8 cellular contexts compared by ENCODE assay signal in genomic region chr13:50365683-50366391, GRCh38.
DNase-seq lines count a peak whose midpoint lies in the region; ATAC-seq and TF ChIP-seq lines count a peak whose summit lies in the region.

No MANE protein-coding gene starts in this region.

- H3K27me3 Mint-ChIP-seq in activated naive CD4-positive, alpha-beta T cell treated with anti-CD3 and anti-CD28 coated beads, Interleukin-2, amount 50 U/mL, for 24 hours: peaks cover under 1% of the 10 kb centered on the region
- H3K27me3 Mint-ChIP-seq in natural killer cell treated with Interleukin-12 subunit alpha and Interleukin-12 subunit beta and Interleukin-15 and Interleukin-18, amount 100 ng/mL, for 72 hours: peaks cover 4 to 6% of the 10 kb centered on the region in 2 donors
- no peaks in the 10 kb centered on the region for H3K27me3 Mint-ChIP-seq in glutamatergic neuron (ENCODE audit: unreplicated experiment)

- no peaks in the 10 kb centered on the region for H3K36me3 Mint-ChIP-seq in activated naive CD4-positive, alpha-beta T cell treated with anti-CD3 and anti-CD28 coated beads, Interleukin-2, amount 50 U/mL, for 24 hours
- H3K36me3 Mint-ChIP-seq in natural killer cell treated with Interleukin-12 subunit alpha and Interleukin-12 subunit beta and Interleukin-15 and Interleukin-18, amount 100 ng/mL, for 72 hours: peaks cover 12% of the 10 kb centered on the region
- no peaks in the 10 kb centered on the region for H3K36me3 Mint-ChIP-seq in glutamatergic neuron (ENCODE audit: unreplicated experiment)

- peak overlapping the region; percentile 80 for H3K4me3 Mint-ChIP-seq in activated naive CD4-positive, alpha-beta T cell treated with anti-CD3 and anti-CD28 coated beads, Interleukin-2, amount 50 U/mL, for 24 hours
- H3K4me3 Mint-ChIP-seq in natural killer cell treated with Interleukin-12 subunit alpha and Interleukin-12 subunit beta and Interleukin-15 and Interleukin-18, amount 100 ng/mL, for 72 hours: peak overlapping the region; percentile 87
- no peak overlapping the region for H3K4me3 Mint-ChIP-seq in glutamatergic neuron (ENCODE audit: unreplicated experiment)

- H3K27ac Mint-ChIP-seq in activated naive CD4-positive, alpha-beta T cell treated with anti-CD3 and anti-CD28 coated beads, Interleukin-2, amount 50 U/mL, for 24 hours: peak overlapping the region; percentile 93
- H3K27ac Mint-ChIP-seq in natural killer cell treated with Interleukin-12 subunit alpha and Interleukin-12 subunit beta and Interleukin-15 and Interleukin-18, amount 100 ng/mL, for 72 hours: peak overlapping the region; percentile 90 to 95
- H3K27ac Mint-ChIP-seq in glutamatergic neuron (ENCODE audit: unreplicated experiment): no peak overlapping the region

- DNase-seq in NCI-H774 (lab: John Stamatoyannopoulos, UW) (peak; percentile 23), GM19240 (ENCODE audit: insufficient read length, low spot score) (no peak), glutamatergic neuron (no peak), SKM-1 (lab: John Stamatoyannopoulos, UW; ENCODE audit: unreplicated experiment) (no peak)
- peak; percentile 74 for DNase-seq in natural killer cell treated with Interleukin-12 subunit alpha and Interleukin-12 subunit beta and Interleukin-15 and Interleukin-18, amount 100 ng/mL, for 72 hours (ENCODE audit: low spot score)

- peaks cover 43% of the 10 kb centered on the region for H3K4me1 Mint-ChIP-seq in activated naive CD4-positive, alpha-beta T cell treated with anti-CD3 and anti-CD28 coated beads, Interleukin-2, amount 50 U/mL, for 24 hours
- H3K4me1 Mint-ChIP-seq in natural killer cell treated with Interleukin-12 subunit alpha and Interleukin-12 subunit beta and Interleukin-15 and Interleukin-18, amount 100 ng/mL, for 72 hours (ENCODE audit: low read depth in 2 of 2): peaks cover 69 to 73% of the 10 kb centered on the region in 2 donors
- H3K4me1 Mint-ChIP-seq in glutamatergic neuron (ENCODE audit: low read depth, unreplicated experiment): no peaks in the 10 kb centered on the region

- ATAC-seq in GM18873 (IDR thresholded peaks at IDR 0.05; ENCODE audit: low FRiP score, unreplicated experiment): peak; percentile 58
- peak; percentile 57 for ATAC-seq in HG03064 (IDR thresholded peaks at IDR 0.05; ENCODE audit: low read depth, unreplicated experiment)
- peak; percentile 61 to 68 for ATAC-seq in natural killer cell treated with Interleukin-12 subunit alpha and Interleukin-12 subunit beta and Interleukin-15 and Interleukin-18, amount 100 ng/mL, for 72 hours

- TF ChIP-seq CTCF in glutamatergic neuron (IDR thresholded peaks at IDR 0.05; ENCODE audit: partially characterized antibody, unreplicated experiment): no peak

- H3K9me3 Mint-ChIP-seq in activated naive CD4-positive, alpha-beta T cell treated with anti-CD3 and anti-CD28 coated beads, Interleukin-2, amount 50 U/mL, for 24 hours: no peaks in the 10 kb centered on the region
- peaks cover 10% of the 10 kb centered on the region for H3K9me3 Mint-ChIP-seq in natural killer cell treated with Interleukin-12 subunit alpha and Interleukin-12 subunit beta and Interleukin-15 and Interleukin-18, amount 100 ng/mL, for 72 hours
- no peaks in the 10 kb centered on the region for H3K9me3 Mint-ChIP-seq in glutamatergic neuron (ENCODE audit: unreplicated experiment)

Comparison
In these comparisons a context has a peak if more than half of its experiments do, and no peak if none do; other contexts are left out.
1. DNase-seq: peak in NCI-H774 (single experiment) and natural killer cell treated with Interleukin-12 subunit alpha and Interleukin-12 subunit beta and Interleukin-15 and Interleukin-18, amount 100 ng/mL, for 72 hours (single experiment); none in GM19240 (single experiment), glutamatergic neuron (single experiment) and SKM-1 (single experiment).
2. Peak in every context shown above with its lines, with median percentiles within 50 percentile points of each other: ATAC-seq.